9 cellular contexts compared by ENCODE assay signal in genomic region chr17:46922487-46922803, GRCh38. TPM values are rescaled to one million over a fixed set of nuclear protein-coding genes. Genes with fewer than 3 reads are reported as not detected.
DNase-seq lines count a peak whose midpoint lies in the region; FAIRE-seq and TF ChIP-seq lines count a peak whose summit lies in the region.
"Had no signal": no experiment of that assay in that cellular context is flagged by ENCODE, and none has a peak within 500 bp of the region (broad histone marks: within the 10 kb centered on the region; RNA-seq: fewer than 3 reads in every experiment).

No MANE protein-coding gene starts in this region.

- H3K36me3 ChIP-seq in HUES48 (ENCODE audit: control insufficient read depth, insufficient read depth, low read length) = no peaks in the 10 kb centered on the region
- no peaks in the 10 kb centered on the region for H3K36me3 ChIP-seq in kidney (ENCODE audit: control insufficient read depth in 1 of 2, insufficient read depth in 2 of 2, low read length in 2 of 2)
- no peaks in the 10 kb centered on the region for H3K36me3 ChIP-seq in subcutaneous abdominal adipose tissue (ENCODE audit: control insufficient read depth in 5 of 5, insufficient read depth in 5 of 5, low read length in 5 of 5)

- H3K27ac ChIP-seq in HUES48 (ENCODE audit: low read depth, low read length) (peak overlapping the region; percentile 99), angular gyrus (ENCODE audit: low read depth, low read length) (peak overlapping the region; percentile 100), kidney (ENCODE audit: low read depth in 2 of 2, low read length in 2 of 2) (peak overlapping the region; percentile 100), subcutaneous abdominal adipose tissue (ENCODE audit: low read depth, low read length) (peak overlapping the region; percentile 92)

- intact Hi-C loops in kidney (cut with DNase I) = no loop called here

- H3K27me3 ChIP-seq in HUES48 (ENCODE audit: control insufficient read depth, insufficient read depth, low read length) (no peaks in the 10 kb centered on the region), subcutaneous abdominal adipose tissue (ENCODE audit: control insufficient read depth in 5 of 5, insufficient read depth in 4 of 5, low read length in 5 of 5) (no peaks in the 10 kb centered on the region)

- no peak for FAIRE-seq in kidney (lab: Jason Lieb, UNC)

- H3K4me1 ChIP-seq in HUES48 (ENCODE audit: control insufficient read depth, insufficient read depth, low read length) = no peaks in the 10 kb centered on the region; the same call in 1 of the 2 replicates
- H3K4me1 ChIP-seq in kidney (ENCODE audit: control insufficient read depth in 1 of 2, insufficient read depth in 1 of 2, low read depth in 1 of 2, low read length in 2 of 2) = peaks cover 13% of the 10 kb centered on the region in 2 donors
- peaks cover 4 to 24% (median 24%) of the 10 kb centered on the region in 5 donors for H3K4me1 ChIP-seq in subcutaneous abdominal adipose tissue (ENCODE audit: control insufficient read depth in 5 of 5, insufficient read depth in 5 of 5, low read length in 5 of 5)

- no peak for TF ChIP-seq CTCF in kidney (IDR thresholded peaks at IDR 0.05; ENCODE audit: borderline replicate concordance, extremely low read depth, insufficient read depth)

- H3K9ac ChIP-seq in HUES48 (ENCODE audit: low read depth, low read length) = peak overlapping the region; percentile 98
- H3K9ac ChIP-seq in kidney (ENCODE audit: low read length in 2 of 2) = peak overlapping the region; percentile 96 to 99
- peak overlapping the region; percentile 73 to 100 (median 98) for H3K9ac ChIP-seq in subcutaneous abdominal adipose tissue (ENCODE audit: low read length in 5 of 5)

- H3K4me3 ChIP-seq in HUES48 (ENCODE audit: low read depth, low read length) (peak overlapping the region; percentile 98), kidney (ENCODE audit: low read length in 2 of 2) (peak overlapping the region; percentile 98 to 99), subcutaneous abdominal adipose tissue (ENCODE audit: low read depth in 1 of 5, low read length in 5 of 5) (peak overlapping the region; percentile 90 to 99 (median 96))

- DNase-seq in kidney (no peak), SK-N-DZ (ENCODE audit: low spot score) (no peak), foreskin melanocyte (no peak), HUDEP-2 (lab: John Stamatoyannopoulos, UW; ENCODE audit: unreplicated experiment in 76 of 76) (no peak), NCI-H510A (lab: John Stamatoyannopoulos, UW) (no peak)

- H3K9me3 ChIP-seq in HUES48 (ENCODE audit: control insufficient read depth, insufficient read depth, low read length) (no peaks in the 10 kb centered on the region), kidney (ENCODE audit: control insufficient read depth in 1 of 2, low read length in 2 of 2) (no peaks in the 10 kb centered on the region), subcutaneous abdominal adipose tissue (ENCODE audit: control insufficient read depth in 5 of 5, low read length in 5 of 5) (no peaks in the 10 kb centered on the region)

RNA-seq across cellular contexts. Expression of gene GOSR2, which starts 0.5 kb away (rescaled TPM):
- total RNA-seq in kidney = 68.2 TPM
- 61.4 TPM for polyA plus RNA-seq in kidney (ENCODE audit: insufficient read depth, low read depth, low replicate concordance)
- polyA plus RNA-seq in SK-N-DZ (2014; cell fraction: cytosol; rRNA removed) = 33.7 and 42.8 TPM in 2 replicates
- 28.2 and 39.0 TPM in 2 replicates for polyA plus RNA-seq in SK-N-DZ (2014; cell fraction: nucleus; rRNA removed)

RNA-seq across cellular contexts. Expression of gene RPRML, which starts 56.6 kb away (rescaled TPM):
- total RNA-seq in kidney = not detected
- not detected for polyA plus RNA-seq in kidney (ENCODE audit: insufficient read depth, low read depth, low replicate concordance)
- 2.4 and 3.2 TPM in 2 replicates for polyA plus RNA-seq in SK-N-DZ (2014; cell fraction: cytosol; rRNA removed)
- 0.27 and 0.73 TPM in 2 replicates for polyA plus RNA-seq in SK-N-DZ (2014; cell fraction: nucleus; rRNA removed)
- total RNA-seq: HT1080 had no signal
